ENCODE assay signal across 1 cellular context in the genomic region with DNA sequence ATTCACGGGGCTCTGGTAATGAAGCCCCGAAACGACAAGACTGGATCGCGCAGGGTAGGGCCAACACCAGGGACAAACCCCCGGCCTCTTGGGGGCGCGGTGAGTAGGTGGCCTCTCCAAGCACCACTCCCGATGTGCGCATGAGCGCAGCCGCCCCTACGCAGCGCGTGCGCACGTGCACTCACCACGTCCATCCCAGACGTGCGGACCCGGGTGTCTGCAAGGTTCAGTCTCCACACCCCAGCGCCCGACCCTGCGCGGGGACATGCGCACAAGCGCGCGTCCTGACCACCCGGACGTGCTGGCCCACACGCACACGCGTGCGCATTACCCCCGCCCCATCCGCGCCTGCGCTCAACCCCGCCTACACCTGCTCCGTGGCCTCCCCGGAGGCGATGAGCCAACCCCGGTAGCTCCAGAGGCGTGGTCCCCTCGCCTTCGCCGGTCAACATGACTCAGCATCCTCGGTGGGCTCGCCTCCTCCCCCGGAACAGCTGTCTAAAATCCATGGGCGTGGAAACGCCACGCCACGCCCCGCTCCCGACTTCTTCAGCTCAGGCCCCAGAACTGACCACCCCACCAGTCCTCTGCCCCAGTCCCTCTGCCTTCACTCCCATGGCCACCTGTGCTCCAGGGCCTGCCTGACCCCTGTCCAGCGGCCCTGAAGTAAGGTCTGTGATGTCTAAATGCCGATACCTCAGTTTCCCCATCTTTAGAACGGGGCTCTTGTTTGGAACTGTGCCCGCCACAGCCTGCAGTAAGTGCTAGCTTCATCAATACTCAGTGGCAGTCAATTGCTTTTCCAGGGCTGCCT.
A peak's percentile ranks its signal among the peaks of the same experiment; 100 is the strongest.
TF ChIP-seq lines count a peak whose summit lies in the region.

No MANE protein-coding gene starts in this region.

TF ChIP-seq in K562, 482 proteins besides CTCF, POLR2A, EP300 and RAD21 (continued from another document and continues in another):
- TF ChIP-seq CEBPG (CRISPR knock-in tag; IDR thresholded peaks at IDR 0.05) (peak; percentile 44; the same call in 1 of the 2 replicates), CEBPG (tag; conservative IDR thresholded peaks at IDR 0.05 in 1 of 2, IDR thresholded peaks at IDR 0.05 in 1 of 2) (0 out of 4 replicates have a peak, but pooled peaks of 1 of the 2 experiments have one; percentile 31), SMARCC2 (IDR thresholded peaks at IDR 0.05; ENCODE audit: low read depth) (no peak), KLF1 (tag; IDR thresholded peaks at IDR 0.05) (peak; percentile 89), ZFPM2 (CRISPR knock-in tag; IDR thresholded peaks at IDR 0.05) (no peak), NEUROD1 (IDR thresholded peaks at IDR 0.05; ENCODE audit: borderline replicate concordance, low read depth, low read length, partially characterized antibody) (peak; percentile 23), SRF (CRISPR knock-in tag; IDR thresholded peaks at IDR 0.05) (peak in 1 of 2 experiments; percentile 49; a peak in 2 of 4 replicates), TAF1 (IDR thresholded peaks at IDR 0.05; ENCODE audit: control insufficient read depth, extremely low read depth, insufficient read depth, low read length, severe bottlenecking) (peak; percentile 45), DPF2 (IDR thresholded peaks at IDR 0.05) (peak; percentile 82), FOXK1 (CRISPR knock-in tag; IDR thresholded peaks at IDR 0.05; ENCODE audit: borderline replicate concordance) (no peak), RB1 (IDR thresholded peaks at IDR 0.05; ENCODE audit: low read depth) (peak; percentile 71; the same call in 1 of the 2 replicates), L3MBTL2 (IDR thresholded peaks at IDR 0.05) (peak; percentile 91), TOE1 (IDR thresholded peaks at IDR 0.05; ENCODE audit: borderline replicate concordance) (peak; percentile 31; the same call in 1 of the 2 replicates), TOE1 (CRISPR knock-in tag; IDR thresholded peaks at IDR 0.05; ENCODE audit: borderline replicate concordance, low read depth) (no peak), ETV6 (IDR thresholded peaks at IDR 0.05; ENCODE audit: borderline replicate concordance in 1 of 2, low read depth in 2 of 2, low read length in 1 of 2) (0 out of 4 replicates have a peak, but pooled peaks of 1 of the 2 experiments have one; percentile 7), ETV6 (CRISPR knock-in tag; IDR thresholded peaks at IDR 0.05; ENCODE audit: borderline replicate concordance) (no peak), CBFA2T3 (IDR thresholded peaks at IDR 0.05) (peak; percentile 54), E2F3 (CRISPR knock-in tag; IDR thresholded peaks at IDR 0.05) (0 out of 2 replicates have a peak, but pooled peaks have one; percentile 4), RBM22 (IDR thresholded peaks at IDR 0.05; ENCODE audit: low read depth, low read length, poor library complexity, severe bottlenecking) (no peak), DACH1 (IDR thresholded peaks at IDR 0.05; ENCODE audit: partially characterized antibody) (peak; percentile 98), MYC (IDR thresholded peaks at IDR 0.05; ENCODE audit: low read depth, low read length) (peak; percentile 87), MYC (CRISPR knock-in tag; IDR thresholded peaks at IDR 0.05; ENCODE audit: borderline replicate concordance, low read depth) (no peak; the same call in 1 of the 2 replicates), RBM39 (optimal IDR thresholded peaks at IDR 0.05; ENCODE audit: low read depth, low read length) (no peak), LARP7 (IDR thresholded peaks at IDR 0.05) (no peak), EP400 (IDR thresholded peaks at IDR 0.05) (peak; percentile 82), MAFF (IDR thresholded peaks at IDR 0.05; ENCODE audit: low read length) (peak; percentile 83), KDM4B (IDR thresholded peaks at IDR 0.05; ENCODE audit: borderline replicate concordance in 2 of 2, low read depth in 1 of 2) (0 out of 4 replicates have a peak, but pooled peaks of 1 of the 2 experiments have one; percentile 4), HDAC2 (IDR thresholded peaks at IDR 0.05) (0 out of 2 replicates have a peak, but pooled peaks have one; percentile 14), ELF4 (CRISPR knock-in tag; IDR thresholded peaks at IDR 0.05) (0 out of 2 replicates have a peak, but pooled peaks have one; percentile 46)
- TF ChIP-seq, protein P1, sequence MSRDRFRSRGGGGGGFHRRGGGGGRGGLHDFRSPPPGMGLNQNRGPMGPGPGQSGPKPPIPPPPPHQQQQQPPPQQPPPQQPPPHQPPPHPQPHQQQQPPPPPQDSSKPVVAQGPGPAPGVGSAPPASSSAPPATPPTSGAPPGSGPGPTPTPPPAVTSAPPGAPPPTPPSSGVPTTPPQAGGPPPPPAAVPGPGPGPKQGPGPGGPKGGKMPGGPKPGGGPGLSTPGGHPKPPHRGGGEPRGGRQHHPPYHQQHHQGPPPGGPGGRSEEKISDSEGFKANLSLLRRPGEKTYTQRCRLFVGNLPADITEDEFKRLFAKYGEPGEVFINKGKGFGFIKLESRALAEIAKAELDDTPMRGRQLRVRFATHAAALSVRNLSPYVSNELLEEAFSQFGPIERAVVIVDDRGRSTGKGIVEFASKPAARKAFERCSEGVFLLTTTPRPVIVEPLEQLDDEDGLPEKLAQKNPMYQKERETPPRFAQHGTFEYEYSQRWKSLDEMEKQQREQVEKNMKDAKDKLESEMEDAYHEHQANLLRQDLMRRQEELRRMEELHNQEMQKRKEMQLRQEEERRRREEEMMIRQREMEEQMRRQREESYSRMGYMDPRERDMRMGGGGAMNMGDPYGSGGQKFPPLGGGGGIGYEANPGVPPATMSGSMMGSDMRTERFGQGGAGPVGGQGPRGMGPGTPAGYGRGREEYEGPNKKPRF (IDR thresholded peaks at IDR 0.05; ENCODE audit: low read depth, low read length), result no peak
- TF ChIP-seq, protein P2, sequence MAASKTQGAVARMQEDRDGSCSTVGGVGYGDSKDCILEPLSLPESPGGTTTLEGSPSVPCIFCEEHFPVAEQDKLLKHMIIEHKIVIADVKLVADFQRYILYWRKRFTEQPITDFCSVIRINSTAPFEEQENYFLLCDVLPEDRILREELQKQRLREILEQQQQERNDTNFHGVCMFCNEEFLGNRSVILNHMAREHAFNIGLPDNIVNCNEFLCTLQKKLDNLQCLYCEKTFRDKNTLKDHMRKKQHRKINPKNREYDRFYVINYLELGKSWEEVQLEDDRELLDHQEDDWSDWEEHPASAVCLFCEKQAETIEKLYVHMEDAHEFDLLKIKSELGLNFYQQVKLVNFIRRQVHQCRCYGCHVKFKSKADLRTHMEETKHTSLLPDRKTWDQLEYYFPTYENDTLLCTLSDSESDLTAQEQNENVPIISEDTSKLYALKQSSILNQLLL (CRISPR knock-in tag; IDR thresholded peaks at IDR 0.05; ENCODE audit: borderline replicate concordance), result no peak
- TF ChIP-seq, protein P3, sequence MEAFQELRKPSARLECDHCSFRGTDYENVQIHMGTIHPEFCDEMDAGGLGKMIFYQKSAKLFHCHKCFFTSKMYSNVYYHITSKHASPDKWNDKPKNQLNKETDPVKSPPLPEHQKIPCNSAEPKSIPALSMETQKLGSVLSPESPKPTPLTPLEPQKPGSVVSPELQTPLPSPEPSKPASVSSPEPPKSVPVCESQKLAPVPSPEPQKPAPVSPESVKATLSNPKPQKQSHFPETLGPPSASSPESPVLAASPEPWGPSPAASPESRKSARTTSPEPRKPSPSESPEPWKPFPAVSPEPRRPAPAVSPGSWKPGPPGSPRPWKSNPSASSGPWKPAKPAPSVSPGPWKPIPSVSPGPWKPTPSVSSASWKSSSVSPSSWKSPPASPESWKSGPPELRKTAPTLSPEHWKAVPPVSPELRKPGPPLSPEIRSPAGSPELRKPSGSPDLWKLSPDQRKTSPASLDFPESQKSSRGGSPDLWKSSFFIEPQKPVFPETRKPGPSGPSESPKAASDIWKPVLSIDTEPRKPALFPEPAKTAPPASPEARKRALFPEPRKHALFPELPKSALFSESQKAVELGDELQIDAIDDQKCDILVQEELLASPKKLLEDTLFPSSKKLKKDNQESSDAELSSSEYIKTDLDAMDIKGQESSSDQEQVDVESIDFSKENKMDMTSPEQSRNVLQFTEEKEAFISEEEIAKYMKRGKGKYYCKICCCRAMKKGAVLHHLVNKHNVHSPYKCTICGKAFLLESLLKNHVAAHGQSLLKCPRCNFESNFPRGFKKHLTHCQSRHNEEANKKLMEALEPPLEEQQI (IDR thresholded peaks at IDR 0.05), result no peak
- TF ChIP-seq, protein P4, sequence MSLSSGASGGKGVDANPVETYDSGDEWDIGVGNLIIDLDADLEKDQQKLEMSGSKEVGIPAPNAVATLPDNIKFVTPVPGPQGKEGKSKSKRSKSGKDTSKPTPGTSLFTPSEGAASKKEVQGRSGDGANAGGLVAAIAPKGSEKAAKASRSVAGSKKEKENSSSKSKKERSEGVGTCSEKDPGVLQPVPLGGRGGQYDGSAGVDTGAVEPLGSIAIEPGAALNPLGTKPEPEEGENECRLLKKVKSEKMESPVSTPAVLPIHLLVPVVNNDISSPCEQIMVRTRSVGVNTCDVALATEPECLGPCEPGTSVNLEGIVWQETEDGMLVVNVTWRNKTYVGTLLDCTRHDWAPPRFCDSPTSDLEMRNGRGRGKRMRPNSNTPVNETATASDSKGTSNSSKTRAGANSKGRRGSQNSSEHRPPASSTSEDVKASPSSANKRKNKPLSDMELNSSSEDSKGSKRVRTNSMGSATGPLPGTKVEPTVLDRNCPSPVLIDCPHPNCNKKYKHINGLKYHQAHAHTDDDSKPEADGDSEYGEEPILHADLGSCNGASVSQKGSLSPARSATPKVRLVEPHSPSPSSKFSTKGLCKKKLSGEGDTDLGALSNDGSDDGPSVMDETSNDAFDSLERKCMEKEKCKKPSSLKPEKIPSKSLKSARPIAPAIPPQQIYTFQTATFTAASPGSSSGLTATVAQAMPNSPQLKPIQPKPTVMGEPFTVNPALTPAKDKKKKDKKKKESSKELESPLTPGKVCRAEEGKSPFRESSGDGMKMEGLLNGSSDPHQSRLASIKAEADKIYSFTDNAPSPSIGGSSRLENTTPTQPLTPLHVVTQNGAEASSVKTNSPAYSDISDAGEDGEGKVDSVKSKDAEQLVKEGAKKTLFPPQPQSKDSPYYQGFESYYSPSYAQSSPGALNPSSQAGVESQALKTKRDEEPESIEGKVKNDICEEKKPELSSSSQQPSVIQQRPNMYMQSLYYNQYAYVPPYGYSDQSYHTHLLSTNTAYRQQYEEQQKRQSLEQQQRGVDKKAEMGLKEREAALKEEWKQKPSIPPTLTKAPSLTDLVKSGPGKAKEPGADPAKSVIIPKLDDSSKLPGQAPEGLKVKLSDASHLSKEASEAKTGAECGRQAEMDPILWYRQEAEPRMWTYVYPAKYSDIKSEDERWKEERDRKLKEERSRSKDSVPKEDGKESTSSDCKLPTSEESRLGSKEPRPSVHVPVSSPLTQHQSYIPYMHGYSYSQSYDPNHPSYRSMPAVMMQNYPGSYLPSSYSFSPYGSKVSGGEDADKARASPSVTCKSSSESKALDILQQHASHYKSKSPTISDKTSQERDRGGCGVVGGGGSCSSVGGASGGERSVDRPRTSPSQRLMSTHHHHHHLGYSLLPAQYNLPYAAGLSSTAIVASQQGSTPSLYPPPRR (CRISPR knock-in tag; IDR thresholded peaks at IDR 0.05; ENCODE audit: borderline replicate concordance), result no peak
- TF ChIP-seq, protein P5, sequence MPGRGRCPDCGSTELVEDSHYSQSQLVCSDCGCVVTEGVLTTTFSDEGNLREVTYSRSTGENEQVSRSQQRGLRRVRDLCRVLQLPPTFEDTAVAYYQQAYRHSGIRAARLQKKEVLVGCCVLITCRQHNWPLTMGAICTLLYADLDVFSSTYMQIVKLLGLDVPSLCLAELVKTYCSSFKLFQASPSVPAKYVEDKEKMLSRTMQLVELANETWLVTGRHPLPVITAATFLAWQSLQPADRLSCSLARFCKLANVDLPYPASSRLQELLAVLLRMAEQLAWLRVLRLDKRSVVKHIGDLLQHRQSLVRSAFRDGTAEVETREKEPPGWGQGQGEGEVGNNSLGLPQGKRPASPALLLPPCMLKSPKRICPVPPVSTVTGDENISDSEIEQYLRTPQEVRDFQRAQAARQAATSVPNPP (IDR thresholded peaks at IDR 0.05; ENCODE audit: borderline replicate concordance, insufficient read depth, insufficient read length), result no peak
- TF ChIP-seq, protein P6, sequence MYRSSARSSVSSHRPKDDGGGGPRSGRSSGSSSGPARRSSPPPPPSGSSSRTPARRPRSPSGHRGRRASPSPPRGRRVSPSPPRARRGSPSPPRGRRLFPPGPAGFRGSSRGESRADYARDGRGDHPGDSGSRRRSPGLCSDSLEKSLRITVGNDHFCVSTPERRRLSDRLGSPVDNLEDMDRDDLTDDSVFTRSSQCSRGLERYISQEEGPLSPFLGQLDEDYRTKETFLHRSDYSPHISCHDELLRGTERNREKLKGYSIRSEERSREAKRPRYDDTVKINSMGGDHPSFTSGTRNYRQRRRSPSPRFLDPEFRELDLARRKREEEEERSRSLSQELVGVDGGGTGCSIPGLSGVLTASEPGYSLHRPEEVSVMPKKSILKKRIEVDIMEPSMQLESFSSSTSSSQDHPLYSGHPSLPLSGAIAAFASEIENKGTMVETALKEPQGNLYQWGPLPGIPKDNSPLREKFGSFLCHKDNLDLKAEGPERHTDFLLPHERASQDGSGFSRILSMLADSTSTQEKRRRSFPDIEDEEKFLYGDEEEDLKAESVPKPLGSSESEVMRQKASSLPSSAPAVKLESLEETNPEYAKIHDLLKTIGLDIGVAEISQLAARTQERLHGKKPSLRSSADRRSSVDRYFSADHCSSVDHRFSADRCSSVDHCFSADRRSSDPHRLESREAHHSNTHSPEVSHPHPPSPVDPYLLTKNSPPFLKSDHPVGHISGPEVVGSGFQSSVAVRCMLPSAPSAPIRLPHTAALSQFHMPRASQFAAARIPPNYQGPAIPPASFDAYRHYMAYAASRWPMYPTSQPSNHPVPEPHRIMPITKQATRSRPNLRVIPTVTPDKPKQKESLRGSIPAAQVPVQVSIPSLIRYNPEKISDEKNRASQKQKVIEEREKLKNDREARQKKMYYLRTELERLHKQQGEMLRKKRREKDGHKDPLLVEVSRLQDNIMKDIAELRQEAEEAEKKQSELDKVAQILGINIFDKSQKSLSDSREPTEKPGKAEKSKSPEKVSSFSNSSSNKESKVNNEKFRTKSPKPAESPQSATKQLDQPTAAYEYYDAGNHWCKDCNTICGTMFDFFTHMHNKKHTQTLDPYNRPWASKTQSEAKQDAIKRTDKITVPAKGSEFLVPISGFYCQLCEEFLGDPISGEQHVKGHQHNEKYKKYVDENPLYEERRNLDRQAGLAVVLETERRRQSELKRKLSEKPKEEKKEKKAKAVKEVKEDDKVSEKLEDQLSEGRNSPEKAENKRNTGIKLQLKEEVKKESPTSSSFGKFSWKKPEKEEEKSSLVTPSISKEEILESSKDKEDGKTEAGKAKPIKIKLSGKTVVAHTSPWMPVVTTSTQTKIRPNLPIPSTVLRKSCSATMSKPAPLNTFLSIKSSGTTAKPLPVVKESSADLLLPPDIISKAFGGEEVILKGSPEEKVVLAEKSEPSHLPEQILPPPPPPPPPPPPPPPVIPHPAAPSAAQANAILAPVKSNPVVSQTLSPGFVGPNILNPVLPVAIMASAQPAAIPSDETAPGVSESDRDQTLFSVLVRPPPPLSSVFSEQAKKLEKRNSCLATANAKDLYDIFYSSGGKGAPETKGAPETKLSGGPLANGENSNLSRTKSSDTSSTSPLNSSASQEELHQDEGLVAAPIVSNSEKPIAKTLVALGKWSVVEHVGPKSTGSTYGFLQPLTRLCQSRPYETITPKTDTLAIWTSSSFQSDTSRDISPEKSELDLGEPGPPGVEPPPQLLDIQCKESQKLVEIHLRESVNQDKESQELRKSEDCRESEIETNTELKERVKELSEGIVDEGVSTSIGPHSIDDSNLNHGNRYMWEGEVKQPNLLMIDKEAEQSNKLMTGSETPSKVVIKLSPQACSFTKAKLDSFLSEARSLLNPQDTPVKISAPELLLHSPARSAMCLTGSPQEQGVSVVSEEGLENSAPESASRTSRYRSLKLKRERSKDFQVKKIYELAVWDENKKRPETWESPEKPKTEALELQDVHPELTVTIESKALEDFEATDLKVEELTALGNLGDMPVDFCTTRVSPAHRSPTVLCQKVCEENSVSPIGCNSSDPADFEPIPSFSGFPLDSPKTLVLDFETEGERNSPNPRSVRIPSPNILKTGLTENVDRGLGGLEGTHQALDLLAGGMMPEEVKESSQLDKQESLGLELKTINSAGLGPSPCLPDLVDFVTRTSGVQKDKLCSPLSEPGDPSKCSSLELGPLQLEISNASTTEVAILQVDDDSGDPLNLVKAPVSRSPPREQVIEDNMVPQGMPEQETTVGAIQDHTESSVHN (IDR thresholded peaks at IDR 0.05; ENCODE audit: borderline replicate concordance in 1 of 2, low read depth in 1 of 2), result peak in 1 of 2 experiments; percentile 88; a peak in 2 of 4 replicates
